In the genomic region with DNA sequence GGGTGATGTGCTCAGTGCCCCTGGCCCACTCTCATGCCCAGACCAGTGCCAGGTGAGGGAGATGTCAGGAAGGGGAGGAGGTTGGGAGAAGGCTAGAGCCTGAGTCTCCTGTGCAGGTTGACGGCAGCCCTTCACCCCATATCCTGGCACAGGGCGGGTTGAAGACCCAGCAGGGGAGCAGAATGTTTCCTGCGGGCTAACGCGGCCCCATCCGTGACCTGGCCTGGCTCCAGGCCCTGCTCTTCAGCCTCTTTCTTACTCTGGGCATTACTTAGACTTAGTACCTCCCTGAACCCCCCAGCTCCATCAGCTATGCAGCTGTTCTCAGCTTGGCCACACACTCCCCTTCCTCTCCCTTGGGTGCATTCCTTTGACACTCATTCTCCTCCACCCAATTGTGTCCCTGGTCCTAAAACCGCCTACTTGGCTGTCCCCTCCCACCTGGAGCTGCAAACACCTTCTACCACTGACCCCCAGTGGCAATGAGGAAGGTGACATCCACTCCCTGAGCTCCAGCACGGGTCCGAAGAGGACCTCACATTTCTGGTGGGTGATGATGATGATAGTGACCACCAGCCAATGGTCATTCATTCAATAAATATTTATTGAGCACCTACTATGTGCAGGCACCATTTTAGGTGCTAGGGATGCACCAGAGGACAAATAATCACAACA, we compare ENCODE assay signal across 10 cellular contexts.
DNase-seq lines count a peak whose midpoint lies in the region; ATAC-seq and TF ChIP-seq lines count a peak whose summit lies in the region.
"Had no signal": no experiment of that assay in that cellular context is flagged by ENCODE, and none has a peak within 500 bp of the region (broad histone marks: within the 10 kb centered on the region; RNA-seq: fewer than 3 reads in every experiment).

No MANE protein-coding gene starts in this region.

- H3K36me3 Mint-ChIP-seq in activated CD4-positive, alpha-beta T cell treated with anti-CD3 and anti-CD28 coated beads for 36 hours (ENCODE audit: low read depth), result no peaks in the 10 kb centered on the region
- no peaks in the 10 kb centered on the region for H3K36me3 Mint-ChIP-seq in activated CD4-positive, alpha-beta T cell treated with anti-CD3 and anti-CD28 coated beads, Interleukin-2, amount 10 ng/mL, durations not matched to agents 24 days and 14 days (ENCODE audit: low read depth)
- H3K36me3 Mint-ChIP-seq in type B pancreatic cell, result no peaks in the 10 kb centered on the region
- H3K36me3 Mint-ChIP-seq in natural killer cell treated with Interleukin-12 subunit alpha and Interleukin-12 subunit beta and Interleukin-15 and Interleukin-18, amount 100 ng/mL, for 72 hours, result no peaks in the 10 kb centered on the region
- H3K36me3 Mint-ChIP-seq: CD4-positive, CD25-positive, alpha-beta regulatory T cell had no signal

- CTCF ChIA-PET in activated CD4-positive, alpha-beta T cell treated with anti-CD3 and anti-CD28 coated beads for 36 hours (lab: Charles Lee), result no interaction called here

- no peaks in the 10 kb centered on the region for H3K9me3 Mint-ChIP-seq in activated CD4-positive, alpha-beta T cell treated with anti-CD3 and anti-CD28 coated beads for 36 hours (ENCODE audit: low read depth)
- no peaks in the 10 kb centered on the region for H3K9me3 Mint-ChIP-seq in activated CD4-positive, alpha-beta T cell treated with anti-CD3 and anti-CD28 coated beads, Interleukin-2, amount 10 ng/mL, durations not matched to agents 24 days and 14 days
- H3K9me3 Mint-ChIP-seq in type B pancreatic cell, result no peaks in the 10 kb centered on the region
- no peaks in the 10 kb centered on the region for H3K9me3 Mint-ChIP-seq in natural killer cell treated with Interleukin-12 subunit alpha and Interleukin-12 subunit beta and Interleukin-15 and Interleukin-18, amount 100 ng/mL, for 72 hours
- H3K9me3 Mint-ChIP-seq: activated T-cell treated with anti-CD3 and anti-CD28 coated beads, Interleukin-2, amount 50 U/mL, for 4 hours had no signal

- no peak overlapping the region for H3K4me3 Mint-ChIP-seq in activated CD4-positive, alpha-beta T cell treated with anti-CD3 and anti-CD28 coated beads for 36 hours
- H3K4me3 Mint-ChIP-seq in activated CD4-positive, alpha-beta T cell treated with anti-CD3 and anti-CD28 coated beads, Interleukin-2, amount 10 ng/mL, durations not matched to agents 24 days and 14 days, result no peak overlapping the region
- no peak overlapping the region for H3K4me3 Mint-ChIP-seq in type B pancreatic cell
- no peak overlapping the region for H3K4me3 Mint-ChIP-seq in natural killer cell treated with Interleukin-12 subunit alpha and Interleukin-12 subunit beta and Interleukin-15 and Interleukin-18, amount 100 ng/mL, for 72 hours
- H3K4me3 Mint-ChIP-seq: activated T-cell treated with anti-CD3 and anti-CD28 coated beads, Interleukin-2, amount 50 U/mL, for 4 hours; CD4-positive, CD25-positive, alpha-beta regulatory T cell had no signal

- peaks cover 18% of the 10 kb centered on the region for H3K27me3 Mint-ChIP-seq in activated CD4-positive, alpha-beta T cell treated with anti-CD3 and anti-CD28 coated beads for 36 hours
- peaks cover 5% of the 10 kb centered on the region for H3K27me3 Mint-ChIP-seq in activated CD4-positive, alpha-beta T cell treated with anti-CD3 and anti-CD28 coated beads, Interleukin-2, amount 10 ng/mL, durations not matched to agents 24 days and 14 days
- peaks cover 16% of the 10 kb centered on the region for H3K27me3 Mint-ChIP-seq in type B pancreatic cell
- peaks cover 15 to 22% of the 10 kb centered on the region in 2 donors for H3K27me3 Mint-ChIP-seq in natural killer cell treated with Interleukin-12 subunit alpha and Interleukin-12 subunit beta and Interleukin-15 and Interleukin-18, amount 100 ng/mL, for 72 hours

- no peak overlapping the region for H3K27ac Mint-ChIP-seq in activated CD4-positive, alpha-beta T cell treated with anti-CD3 and anti-CD28 coated beads for 36 hours
- no peak overlapping the region for H3K27ac Mint-ChIP-seq in activated CD4-positive, alpha-beta T cell treated with anti-CD3 and anti-CD28 coated beads, Interleukin-2, amount 10 ng/mL, durations not matched to agents 24 days and 14 days
- H3K27ac Mint-ChIP-seq in type B pancreatic cell, result no peak overlapping the region
- no peak overlapping the region for H3K27ac Mint-ChIP-seq in natural killer cell treated with Interleukin-12 subunit alpha and Interleukin-12 subunit beta and Interleukin-15 and Interleukin-18, amount 100 ng/mL, for 72 hours
- H3K27ac Mint-ChIP-seq: CD4-positive, CD25-positive, alpha-beta regulatory T cell had no signal

- ATAC-seq in activated CD4-positive, alpha-beta T cell treated with anti-CD3 and anti-CD28 coated beads for 36 hours, result no peak
- ATAC-seq in natural killer cell treated with Interleukin-12 subunit alpha and Interleukin-12 subunit beta and Interleukin-15 and Interleukin-18, amount 100 ng/mL, for 72 hours, result no peak
- ATAC-seq in HG03571 (IDR thresholded peaks at IDR 0.05; ENCODE audit: unreplicated experiment) (no peak), HG03196 (IDR thresholded peaks at IDR 0.05; ENCODE audit: unreplicated experiment) (no peak)
- ATAC-seq: activated T-cell treated with anti-CD3 and anti-CD28 coated beads, Interleukin-2, amount 50 U/mL, for 4 hours had no signal

- no peaks in the 10 kb centered on the region for H3K4me1 Mint-ChIP-seq in activated CD4-positive, alpha-beta T cell treated with anti-CD3 and anti-CD28 coated beads for 36 hours
- H3K4me1 Mint-ChIP-seq in activated CD4-positive, alpha-beta T cell treated with anti-CD3 and anti-CD28 coated beads, Interleukin-2, amount 10 ng/mL, durations not matched to agents 24 days and 14 days, result no peaks in the 10 kb centered on the region
- H3K4me1 Mint-ChIP-seq in type B pancreatic cell (ENCODE audit: unreplicated experiment), result no peaks in the 10 kb centered on the region
- H3K4me1 Mint-ChIP-seq in natural killer cell treated with Interleukin-12 subunit alpha and Interleukin-12 subunit beta and Interleukin-15 and Interleukin-18, amount 100 ng/mL, for 72 hours (ENCODE audit: low read depth in 2 of 2), result no peaks in the 10 kb centered on the region
- H3K4me1 Mint-ChIP-seq: CD4-positive, CD25-positive, alpha-beta regulatory T cell had no signal

- intact Hi-C loops in activated CD4-positive, alpha-beta T cell treated with anti-CD3 and anti-CD28 coated beads for 36 hours (cut with DNase I, micrococcal nuclease), result no loop called here
- intact Hi-C loops in activated CD4-positive, alpha-beta T cell treated with anti-CD3 and anti-CD28 coated beads, Interleukin-2, amount 10 ng/mL, durations not matched to agents 24 days and 14 days (cut with micrococcal nuclease), result no loop called here

- no peak overlapping the region for H3K4me3 ChIP-seq in choroid plexus epithelial cell (ENCODE audit: low read depth, low read length)

- POLR2A ChIA-PET in activated CD4-positive, alpha-beta T cell treated with anti-CD3 and anti-CD28 coated beads for 36 hours (lab: Charles Lee), result no interaction called here

- TF ChIP-seq CTCF in choroid plexus epithelial cell (conservative IDR thresholded peaks at IDR 0.05; ENCODE audit: low read depth, low read length), result peak; percentile 22
- TF ChIP-seq CTCF in type B pancreatic cell (conservative IDR thresholded peaks at IDR 0.05), result peak; percentile 37

- DNase-seq in activated CD4-positive, alpha-beta T cell treated with anti-CD3 and anti-CD28 coated beads for 36 hours, result peak; percentile 10
- no peak for DNase-seq in activated CD4-positive, alpha-beta T cell treated with anti-CD3 and anti-CD28 coated beads, Interleukin-2, amount 10 ng/mL, durations not matched to agents 24 days and 14 days
- DNase-seq in NCI-H2196 (lab: John Stamatoyannopoulos, UW; ENCODE audit: unreplicated experiment) (peak; percentile 43), choroid plexus epithelial cell (ENCODE audit: low read depth) (peak; percentile 15), type B pancreatic cell (ENCODE audit: extremely low spot score, unreplicated experiment) (peak; percentile 39)
- DNase-seq in natural killer cell treated with Interleukin-12 subunit alpha and Interleukin-12 subunit beta and Interleukin-15 and Interleukin-18, amount 100 ng/mL, for 72 hours (ENCODE audit: low spot score), result no peak
- DNase-seq: activated T-cell treated with anti-CD3 and anti-CD28 coated beads, Interleukin-2, amount 50 U/mL, for 4 hours; CD4-positive, CD25-positive, alpha-beta regulatory T cell had no signal

Comparison
In these comparisons a context has a peak if more than half of its experiments do, and no peak if none do; other contexts are left out.
1. DNase-seq: peak in activated CD4-positive, alpha-beta T cell treated with anti-CD3 and anti-CD28 coated beads for 36 hours (single experiment), NCI-H2196 (single experiment), choroid plexus epithelial cell (single experiment) and type B pancreatic cell (single experiment); none in activated CD4-positive, alpha-beta T cell treated with anti-CD3 and anti-CD28 coated beads, Interleukin-2, amount 10 ng/mL, durations not matched to agents 24 days and 14 days (single experiment) and natural killer cell treated with Interleukin-12 subunit alpha and Interleukin-12 subunit beta and Interleukin-15 and Interleukin-18, amount 100 ng/mL, for 72 hours (single experiment).